ENCODE assay signal across 1 cellular context in the genomic region with DNA sequence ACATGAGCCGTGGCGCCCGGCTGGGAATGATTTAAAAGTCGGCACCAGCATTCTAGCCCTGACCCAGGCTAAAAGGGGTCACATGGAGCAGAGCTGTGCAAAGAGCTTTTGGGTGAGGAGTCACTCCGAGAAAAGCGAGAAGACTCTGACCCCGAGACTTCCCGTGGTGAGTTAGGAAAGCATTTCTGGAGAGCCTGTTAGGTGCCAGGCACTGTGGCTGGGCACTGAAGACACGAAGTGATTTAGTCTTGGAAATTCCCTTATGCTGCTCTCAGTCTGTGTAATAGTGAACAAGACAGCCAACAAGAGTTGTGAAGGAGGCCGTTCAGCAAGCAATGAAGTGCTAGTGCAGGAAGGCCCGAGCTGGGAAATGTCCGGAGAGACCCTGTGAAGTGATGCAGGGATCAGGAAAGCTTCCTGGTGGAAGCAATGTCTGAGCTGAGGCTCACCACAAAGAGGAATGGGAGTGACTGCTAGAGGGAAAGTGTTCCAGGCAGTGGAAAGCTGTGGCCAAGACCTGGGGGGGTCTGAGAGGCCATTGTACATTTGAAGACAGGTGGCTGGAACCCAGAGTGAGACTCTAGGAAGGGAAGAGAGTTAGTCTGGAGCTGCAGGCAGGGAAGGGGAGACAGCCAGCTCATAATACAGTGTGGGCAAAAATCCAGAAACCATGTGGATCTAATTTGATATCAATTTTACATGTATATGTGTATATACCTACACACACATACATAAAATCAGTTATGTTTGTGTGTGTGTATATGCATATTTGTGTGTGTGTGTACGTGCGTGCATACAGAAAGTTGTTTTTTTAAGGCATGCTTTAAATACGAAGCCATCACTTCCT.
TF ChIP-seq lines count a peak whose summit lies in the region.

No MANE protein-coding gene starts in this region.

TF ChIP-seq in GM23338, 12 proteins besides CTCF, POLR2A, EP300 and RAD21 (continued from another document):
- TF ChIP-seq CREB1 (CRISPR knock-in tag; IDR thresholded peaks at IDR 0.05; ENCODE audit: low read depth) (no peak), ZNF114 (CRISPR knock-in tag; IDR thresholded peaks at IDR 0.05) (no peak), NANOG (IDR thresholded peaks at IDR 0.05; ENCODE audit: borderline replicate concordance) (no peak)
- TF ChIP-seq, protein P1, sequence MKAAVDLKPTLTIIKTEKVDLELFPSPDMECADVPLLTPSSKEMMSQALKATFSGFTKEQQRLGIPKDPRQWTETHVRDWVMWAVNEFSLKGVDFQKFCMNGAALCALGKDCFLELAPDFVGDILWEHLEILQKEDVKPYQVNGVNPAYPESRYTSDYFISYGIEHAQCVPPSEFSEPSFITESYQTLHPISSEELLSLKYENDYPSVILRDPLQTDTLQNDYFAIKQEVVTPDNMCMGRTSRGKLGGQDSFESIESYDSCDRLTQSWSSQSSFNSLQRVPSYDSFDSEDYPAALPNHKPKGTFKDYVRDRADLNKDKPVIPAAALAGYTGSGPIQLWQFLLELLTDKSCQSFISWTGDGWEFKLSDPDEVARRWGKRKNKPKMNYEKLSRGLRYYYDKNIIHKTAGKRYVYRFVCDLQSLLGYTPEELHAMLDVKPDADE (IDR thresholded peaks at IDR 0.05), result no peak
- TF ChIP-seq, protein P2, sequence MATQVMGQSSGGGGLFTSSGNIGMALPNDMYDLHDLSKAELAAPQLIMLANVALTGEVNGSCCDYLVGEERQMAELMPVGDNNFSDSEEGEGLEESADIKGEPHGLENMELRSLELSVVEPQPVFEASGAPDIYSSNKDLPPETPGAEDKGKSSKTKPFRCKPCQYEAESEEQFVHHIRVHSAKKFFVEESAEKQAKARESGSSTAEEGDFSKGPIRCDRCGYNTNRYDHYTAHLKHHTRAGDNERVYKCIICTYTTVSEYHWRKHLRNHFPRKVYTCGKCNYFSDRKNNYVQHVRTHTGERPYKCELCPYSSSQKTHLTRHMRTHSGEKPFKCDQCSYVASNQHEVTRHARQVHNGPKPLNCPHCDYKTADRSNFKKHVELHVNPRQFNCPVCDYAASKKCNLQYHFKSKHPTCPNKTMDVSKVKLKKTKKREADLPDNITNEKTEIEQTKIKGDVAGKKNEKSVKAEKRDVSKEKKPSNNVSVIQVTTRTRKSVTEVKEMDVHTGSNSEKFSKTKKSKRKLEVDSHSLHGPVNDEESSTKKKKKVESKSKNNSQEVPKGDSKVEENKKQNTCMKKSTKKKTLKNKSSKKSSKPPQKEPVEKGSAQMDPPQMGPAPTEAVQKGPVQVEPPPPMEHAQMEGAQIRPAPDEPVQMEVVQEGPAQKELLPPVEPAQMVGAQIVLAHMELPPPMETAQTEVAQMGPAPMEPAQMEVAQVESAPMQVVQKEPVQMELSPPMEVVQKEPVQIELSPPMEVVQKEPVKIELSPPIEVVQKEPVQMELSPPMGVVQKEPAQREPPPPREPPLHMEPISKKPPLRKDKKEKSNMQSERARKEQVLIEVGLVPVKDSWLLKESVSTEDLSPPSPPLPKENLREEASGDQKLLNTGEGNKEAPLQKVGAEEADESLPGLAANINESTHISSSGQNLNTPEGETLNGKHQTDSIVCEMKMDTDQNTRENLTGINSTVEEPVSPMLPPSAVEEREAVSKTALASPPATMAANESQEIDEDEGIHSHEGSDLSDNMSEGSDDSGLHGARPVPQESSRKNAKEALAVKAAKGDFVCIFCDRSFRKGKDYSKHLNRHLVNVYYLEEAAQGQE (IDR thresholded peaks at IDR 0.05; ENCODE audit: unreplicated experiment), result no peak
TF ChIP-seq in GM23338: peak in this region for 0.
